ENCODE assay signal across 18 cellular contexts in the genomic region with DNA sequence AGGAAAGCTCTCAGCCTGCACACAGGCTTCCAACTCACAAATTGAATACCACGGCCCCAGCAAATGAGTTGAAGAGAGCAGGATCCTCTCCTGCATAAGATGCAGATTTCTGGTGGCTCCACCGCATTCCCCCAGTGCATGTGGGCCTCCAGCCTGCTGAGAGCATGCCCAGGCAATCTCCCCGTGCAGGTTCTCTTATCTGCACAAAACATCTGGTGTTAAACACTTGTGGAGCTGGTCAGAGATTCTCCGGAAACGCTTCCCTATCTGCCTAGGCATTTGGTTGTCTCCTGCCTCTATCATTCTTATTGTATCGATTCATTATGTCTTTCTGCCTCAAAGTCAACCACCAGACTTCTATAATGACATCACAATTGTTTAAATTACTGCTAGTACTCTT.
DNase-seq lines count a peak whose midpoint lies in the region; TF ChIP-seq lines count a peak whose summit lies in the region.
"Had no signal": no experiment of that assay in that cellular context is flagged by ENCODE, and none has a peak within 500 bp of the region (broad histone marks: within the 10 kb centered on the region; RNA-seq: fewer than 3 reads in every experiment).

No MANE protein-coding gene starts in this region.

- no peaks in the 10 kb centered on the region for H3K36me3 Mint-ChIP-seq in Calu3 (ENCODE audit: insufficient read depth, unreplicated experiment)

- CTCF ChIA-PET in Calu3 (lab: Charles Lee) = interaction anchor here (1.1 kb wide), 1 partner anchor 13 kb away, joined by 3 read pairs; no protein-coding TSS in a partner anchor

- TF ChIP-seq CTCF in epithelial cell of esophagus (IDR thresholded peaks at IDR 0.05; ENCODE audit: insufficient read depth, low read depth, low read length, missing control alignments) (no peak), Calu3 (IDR thresholded peaks at IDR 0.05; ENCODE audit: unreplicated experiment) (no peak)

- H3K4me3 ChIP-seq in epithelial cell of esophagus (ENCODE audit: low read length) = no peak overlapping the region
- no peak overlapping the region for H3K4me3 ChIP-seq in neuronal stem cell (ENCODE audit: low read length in 2 of 2)
- H3K4me3 ChIP-seq: BLaER1, cardiac muscle cell, left ventricle myocardium inferior had no signal

- no peaks in the 10 kb centered on the region for H3K27me3 Mint-ChIP-seq in Calu3 (ENCODE audit: unreplicated experiment)
- H3K27me3 Mint-ChIP-seq: activated CD8-positive, alpha-beta T cell treated with anti-CD3 and anti-CD28 coated beads for 36 hours had no signal

- no peak overlapping the region for H4K91ac ChIP-seq in neuronal stem cell (ENCODE audit: low read depth, low read length, poor library complexity)

- no peak overlapping the region for H2BK15ac ChIP-seq in neuronal stem cell (ENCODE audit: low read length)

- no TSS peak for BruUV-seq in Calu3 (replicated peaks; lab: Mats Ljungman, UMichigan)

- H3K27ac ChIP-seq in neuronal stem cell (replicated peaks; ENCODE audit: low read length) = no peak overlapping the region
- H3K27ac ChIP-seq: 22Rv1, BLaER1, cardiac muscle cell, HL-60, left ventricle myocardium inferior had no signal

- H3K36me3 ChIP-seq in neuronal stem cell (replicated peaks in 1 of 2; ENCODE audit: control insufficient read depth in 2 of 2, insufficient read depth in 2 of 2, low read length in 2 of 2) = no peaks in the 10 kb centered on the region
- H3K36me3 ChIP-seq: BLaER1, cardiac muscle cell, left ventricle myocardium inferior had no signal

- H3K4ac ChIP-seq in neuronal stem cell (ENCODE audit: low read length) = no peak overlapping the region

- no peak overlapping the region for H2BK5ac ChIP-seq in neuronal stem cell (ENCODE audit: low read length)

- no peak overlapping the region for H3K4me3 Mint-ChIP-seq in Calu3 (ENCODE audit: low read depth, unreplicated experiment)
- H3K4me3 Mint-ChIP-seq: activated CD8-positive, alpha-beta T cell treated with anti-CD3 and anti-CD28 coated beads for 36 hours had no signal

- peaks cover 27% of the 10 kb centered on the region for H3K4me1 Mint-ChIP-seq in Calu3 (ENCODE audit: low read depth, unreplicated experiment)

- no peak overlapping the region for H3K9ac ChIP-seq in neuronal stem cell (ENCODE audit: low read depth, low read length, poor library complexity)
- H3K9ac ChIP-seq: BLaER1 had no signal

- peak overlapping the region; percentile 94 for H2AFZ ChIP-seq in neuronal stem cell (ENCODE audit: low read length)

- intact Hi-C loops in Calu3 (cut with micrococcal nuclease; ENCODE audit: unreplicated experiment) = no loop called here

- H3K18ac ChIP-seq in neuronal stem cell (ENCODE audit: low read length) = no peak overlapping the region

- no peaks in the 10 kb centered on the region for H3K79me1 ChIP-seq in neuronal stem cell (ENCODE audit: low read depth, low read length)

- no peaks in the 10 kb centered on the region for H3K9me3 ChIP-seq in neuronal stem cell (replicated peaks in 1 of 2; ENCODE audit: control insufficient read depth in 2 of 2, insufficient read depth in 1 of 2, low read depth in 1 of 2, low read length in 2 of 2)
- H3K9me3 ChIP-seq: BLaER1, left ventricle myocardium inferior had no signal

- no peak overlapping the region for H3K4me2 ChIP-seq in neuronal stem cell (ENCODE audit: insufficient read depth, low read length, poor library complexity, severe bottlenecking)
- H3K4me2 ChIP-seq: BLaER1 had no signal

- H3K9me3 Mint-ChIP-seq in Calu3 (ENCODE audit: low read depth, unreplicated experiment) = no peaks in the 10 kb centered on the region
- H3K9me3 Mint-ChIP-seq: activated CD8-positive, alpha-beta T cell treated with anti-CD3 and anti-CD28 coated beads for 36 hours had no signal

- no peak overlapping the region for H3K14ac ChIP-seq in neuronal stem cell (ENCODE audit: low read length)

- no peak overlapping the region for H4K8ac ChIP-seq in neuronal stem cell (ENCODE audit: low read depth, low read length)

- DNase-seq in DMS 273 (lab: John Stamatoyannopoulos, UW; ENCODE audit: unreplicated experiment) = peak; percentile 4
- DNase-seq in DMS 273 treated with DMSO at 0.1 percent for 48 hours (lab: John Stamatoyannopoulos, UW) = no peak
- peak; percentile 72 for DNase-seq in SK-N-DZ (ENCODE audit: low spot score)
- DNase-seq in epithelial cell of esophagus (ENCODE audit: low read depth) = peak; percentile 17
- no peak for DNase-seq in neuronal stem cell (ENCODE audit: low spot score)
- DNase-seq in HK-2 (ENCODE audit: unreplicated experiment) = no peak
- no peak for DNase-seq in effector CD4-positive, alpha-beta T cell
- no peak for DNase-seq in Calu3
- DNase-seq: activated CD8-positive, alpha-beta T cell treated with anti-CD3 and anti-CD28 coated beads for 36 hours; effector CD8-positive, alpha-beta T cell; left ventricle myocardium inferior; NCI-H1694; NCI-H510A treated with DMSO at 0.1 percent for 48 hours; stimulated activated naive CD8-positive, alpha-beta T cell treated with anti-CD3 and anti-CD28 coated beads, Interleukin-15, Interleukin-2, amounts not matched to agents 100 U/mL and 50 U/mL, for 24 hours had no signal

- H3K4me1 ChIP-seq in neuronal stem cell (ENCODE audit: control insufficient read depth in 2 of 2, insufficient read depth in 1 of 2, low read depth in 1 of 2, low read length in 2 of 2) = peaks cover 0 to 1% of the 10 kb centered on the region in 2 donors
- H3K4me1 ChIP-seq: BLaER1, left ventricle myocardium inferior had no signal

- H3K27me3 ChIP-seq in neuronal stem cell (ENCODE audit: control insufficient read depth in 3 of 3, insufficient read depth in 3 of 3, low read depth in 1 of 3, low read length in 3 of 3) = no peaks in the 10 kb centered on the region
- H3K27me3 ChIP-seq: BLaER1, cardiac muscle cell had no signal

- no peak overlapping the region for H2AK5ac ChIP-seq in neuronal stem cell (ENCODE audit: low read depth, low read length)

- WGBS in neuronal stem cell (ENCODE audit: extremely low coverage in 2 of 2, insufficient read length in 2 of 2, insufficient replicate concordance in 1 of 2), 2 donors = no CpG with 5 or more reads among the region's 6 CpGs

- H3K27ac Mint-ChIP-seq in Calu3 (ENCODE audit: unreplicated experiment) = no peak overlapping the region
- H3K27ac Mint-ChIP-seq: activated CD8-positive, alpha-beta T cell treated with anti-CD3 and anti-CD28 coated beads for 36 hours had no signal

- H2BK12ac ChIP-seq in neuronal stem cell (ENCODE audit: low read length) = no peak overlapping the region

- no peak overlapping the region for H3K23ac ChIP-seq in neuronal stem cell (ENCODE audit: low read depth, low read length, poor library complexity)

- H2BK120ac ChIP-seq in neuronal stem cell (ENCODE audit: low read depth, low read length) = no peak overlapping the region

Comparison
In these comparisons a context has a peak if more than half of its experiments do, and no peak if none do; other contexts are left out.
1. DNase-seq: peak in DMS 273 (single experiment), SK-N-DZ (single experiment) and epithelial cell of esophagus (single experiment); none in DMS 273 treated with DMSO at 0.1 percent for 48 hours (single experiment), neuronal stem cell (single experiment), HK-2 (single experiment), effector CD4-positive, alpha-beta T cell (single experiment) and Calu3 (single experiment).